In genomic region chr4:7928711-7929505, GRCh38 we compare ENCODE assay signal across 1 cellular context.
TF ChIP-seq lines count a peak whose summit lies in the region.

No MANE protein-coding gene starts in this region.

TF ChIP-seq in HepG2, 621 proteins besides CTCF, POLR2A, EP300 and RAD21 (continued from another document):
- TF ChIP-seq ARID4A (CRISPR knock-in tag; IDR thresholded peaks at IDR 0.05; ENCODE audit: borderline replicate concordance): peak; percentile 26; the same call in 1 of the 2 replicates
- no peak for TF ChIP-seq ZBTB43 (CRISPR knock-in tag; conservative IDR thresholded peaks at IDR 0.05)
- peak; percentile 91 for TF ChIP-seq TFAP4 (IDR thresholded peaks at IDR 0.05; ENCODE audit: borderline replicate concordance, low read depth)
- peak; percentile 80 for TF ChIP-seq STAG1 (CRISPR knock-in tag; IDR thresholded peaks at IDR 0.05)
